ENCODE assay signal across 31 cellular contexts in genomic region chr2:186304064-186304463, GRCh38.
"Had no signal": no experiment of that assay in that cellular context is flagged by ENCODE, and none has a peak within 500 bp of the region (broad histone marks: within the 10 kb centered on the region; RNA-seq: fewer than 3 reads in every experiment).

No MANE protein-coding gene starts in this region.

- DNase-seq: natural killer cell; occipital lobe; ovary; posterior cingulate gyrus; psoas muscle; right cardiac atrium; spleen; stimulated activated CD4-positive, alpha-beta T cell treated with anti-CD3 and anti-CD28 coated beads, Interleukin-12 subunit alpha, Interleukin-12 subunit beta, amount 100 ng/mL, for 4 hours; stimulated activated CD4-positive, alpha-beta T cell treated with anti-CD3 and anti-CD28 coated beads, Interleukin-1b, Interleukin-23, amount 100 ng/mL, for 48 hours; stimulated activated CD4-positive, alpha-beta T cell treated with anti-CD3 and anti-CD28 coated beads, Interleukin-4, amount 100 ng/mL, for 1 hour; stimulated activated CD4-positive, alpha-beta T cell treated with anti-CD3 and anti-CD28 coated beads, Interleukin-4, amount 100 ng/mL, for 4 hours; stimulated activated CD8-positive, alpha-beta memory T cell treated with anti-CD3 and anti-CD28 coated beads, Interleukin-4, amount 100 ng/mL, for 48 hours; stimulated activated naive CD4-positive, alpha-beta T cell; stimulated activated naive CD8-positive, alpha-beta T cell treated with anti-CD3 and anti-CD28 coated beads, Interleukin-15, amount 100 ng/mL, for 72 hours; stimulated activated naive CD8-positive, alpha-beta T cell treated with anti-CD3 and anti-CD28 coated beads, Interleukin-15, Interleukin-2, amounts not matched to agents 100 U/mL and 50 U/mL, for 24 hours; substantia nigra; testis; tibial artery; transverse colon; upper lobe of right lung; uterus had no signal

- H3K27me3 Mint-ChIP-seq: progenitor cell of endocrine pancreas; stimulated activated memory B cell treated with anti-CD40 and anti-IgM and Interleukin-4, amounts not matched to agents 10 μg/mL and 1 μg/mL and 100 μg/mL, for 72 hours; stimulated activated naive CD8-positive, alpha-beta T cell treated with anti-CD3 and anti-CD28 coated beads, Interleukin-15, amount 100 ng/mL, for 72 hours; type B pancreatic cell had no signal

- H3K27me3 ChIP-seq: neural progenitor cell, ovary, spleen, suprapubic skin, testis, tibial artery, transverse colon, upper lobe of right lung, uterus had no signal

- H3K4me1 ChIP-seq: parathyroid adenoma, psoas muscle, spleen, testis, tibial artery, upper lobe of right lung, uterus had no signal

- H3K4me1 Mint-ChIP-seq: natural killer cell; nephron; stimulated activated memory B cell treated with anti-CD40 and anti-IgM and Interleukin-4, amounts not matched to agents 10 μg/mL and 1 μg/mL and 100 μg/mL, for 72 hours; stimulated activated naive CD8-positive, alpha-beta T cell treated with anti-CD3 and anti-CD28 coated beads, Interleukin-15, amount 100 ng/mL, for 72 hours had no signal

- H3K36me3 ChIP-seq: neural progenitor cell, ovary, spleen, suprapubic skin, tibial artery, transverse colon, upper lobe of right lung, uterus had no signal

- H3K4me2 ChIP-seq: neural progenitor cell, smooth muscle cell had no signal

- H3K79me2 ChIP-seq: parathyroid adenoma had no signal

- H3K9me3 Mint-ChIP-seq: nephron; neural progenitor cell; stimulated activated memory B cell treated with anti-CD40 and anti-IgM and Interleukin-4, amounts not matched to agents 10 μg/mL and 1 μg/mL and 100 μg/mL, for 72 hours; type B pancreatic cell had no signal

- H3K27ac ChIP-seq: neural progenitor cell, ovary, parathyroid adenoma, psoas muscle, skin epidermis, spleen, suprapubic skin, testis, tibial artery, transverse colon, upper lobe of right lung, uterus had no signal

- ATAC-seq: natural killer cell; psoas muscle; right cardiac atrium; sciatic nerve; stimulated activated memory B cell treated with anti-CD40 and anti-IgM and Interleukin-4, amounts not matched to agents 10 μg/mL and 1 μg/mL and 100 μg/mL, for 72 hours; stimulated activated naive CD8-positive, alpha-beta T cell treated with anti-CD3 and anti-CD28 coated beads, Interleukin-15, amount 100 ng/mL, for 72 hours; stimulated activated naive CD8-positive, alpha-beta T cell treated with anti-CD3 and anti-CD28 coated beads, Interleukin-15, Interleukin-2, amounts not matched to agents 100 U/mL and 50 U/mL, for 24 hours; upper lobe of right lung had no signal

- H2AFZ ChIP-seq: neural progenitor cell, parathyroid adenoma had no signal

- H3K4me3 ChIP-seq: neural progenitor cell, ovary, psoas muscle, skin epidermis, smooth muscle cell, spleen, suprapubic skin, testis, tibial artery, transverse colon, upper lobe of right lung, uterus had no signal

- H3K4me3 Mint-ChIP-seq: natural killer cell; nephron; neural progenitor cell; stimulated activated memory B cell treated with anti-CD40 and anti-IgM and Interleukin-4, amounts not matched to agents 10 μg/mL and 1 μg/mL and 100 μg/mL, for 72 hours; stimulated activated naive CD8-positive, alpha-beta T cell treated with anti-CD3 and anti-CD28 coated beads, Interleukin-15, amount 100 ng/mL, for 72 hours; type B pancreatic cell had no signal

- H3K9me3 ChIP-seq: ovary, psoas muscle, spleen, suprapubic skin, testis, tibial artery, transverse colon, upper lobe of right lung, uterus had no signal

- H3K9ac ChIP-seq: neural progenitor cell, parathyroid adenoma had no signal

- H3K36me3 Mint-ChIP-seq: neural progenitor cell had no signal

- H3K27ac Mint-ChIP-seq: natural killer cell; nephron; neural progenitor cell; progenitor cell of endocrine pancreas; stimulated activated memory B cell treated with anti-CD40 and anti-IgM and Interleukin-4, amounts not matched to agents 10 μg/mL and 1 μg/mL and 100 μg/mL, for 72 hours; stimulated activated naive CD8-positive, alpha-beta T cell treated with anti-CD3 and anti-CD28 coated beads, Interleukin-15, amount 100 ng/mL, for 72 hours; type B pancreatic cell had no signal
